In the genomic region with DNA sequence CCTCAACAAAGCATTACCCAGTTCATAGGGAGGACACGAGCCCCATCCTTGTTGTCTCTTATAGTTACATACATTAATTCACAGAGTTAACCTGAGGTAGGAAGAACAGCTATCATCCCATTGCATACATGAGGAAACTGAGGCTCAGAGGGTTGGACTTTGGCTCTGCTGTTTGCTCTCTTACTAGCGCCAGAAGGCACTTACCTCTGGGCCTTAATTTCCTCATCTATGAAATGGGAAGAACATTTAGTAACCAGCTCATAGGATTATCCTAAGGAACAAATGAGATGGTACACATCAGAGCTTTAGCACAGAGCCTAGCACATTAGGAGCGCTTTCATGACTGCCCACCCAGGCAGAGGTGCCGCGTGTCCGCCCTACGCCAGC, we compare ENCODE assay signal across 1 cellular context.
TF ChIP-seq lines count a peak whose summit lies in the region.

No MANE protein-coding gene starts in this region.

TF ChIP-seq in WTC11, 78 proteins besides CTCF, POLR2A, EP300 and RAD21 (continued from another document):
- TF ChIP-seq, protein P1, sequence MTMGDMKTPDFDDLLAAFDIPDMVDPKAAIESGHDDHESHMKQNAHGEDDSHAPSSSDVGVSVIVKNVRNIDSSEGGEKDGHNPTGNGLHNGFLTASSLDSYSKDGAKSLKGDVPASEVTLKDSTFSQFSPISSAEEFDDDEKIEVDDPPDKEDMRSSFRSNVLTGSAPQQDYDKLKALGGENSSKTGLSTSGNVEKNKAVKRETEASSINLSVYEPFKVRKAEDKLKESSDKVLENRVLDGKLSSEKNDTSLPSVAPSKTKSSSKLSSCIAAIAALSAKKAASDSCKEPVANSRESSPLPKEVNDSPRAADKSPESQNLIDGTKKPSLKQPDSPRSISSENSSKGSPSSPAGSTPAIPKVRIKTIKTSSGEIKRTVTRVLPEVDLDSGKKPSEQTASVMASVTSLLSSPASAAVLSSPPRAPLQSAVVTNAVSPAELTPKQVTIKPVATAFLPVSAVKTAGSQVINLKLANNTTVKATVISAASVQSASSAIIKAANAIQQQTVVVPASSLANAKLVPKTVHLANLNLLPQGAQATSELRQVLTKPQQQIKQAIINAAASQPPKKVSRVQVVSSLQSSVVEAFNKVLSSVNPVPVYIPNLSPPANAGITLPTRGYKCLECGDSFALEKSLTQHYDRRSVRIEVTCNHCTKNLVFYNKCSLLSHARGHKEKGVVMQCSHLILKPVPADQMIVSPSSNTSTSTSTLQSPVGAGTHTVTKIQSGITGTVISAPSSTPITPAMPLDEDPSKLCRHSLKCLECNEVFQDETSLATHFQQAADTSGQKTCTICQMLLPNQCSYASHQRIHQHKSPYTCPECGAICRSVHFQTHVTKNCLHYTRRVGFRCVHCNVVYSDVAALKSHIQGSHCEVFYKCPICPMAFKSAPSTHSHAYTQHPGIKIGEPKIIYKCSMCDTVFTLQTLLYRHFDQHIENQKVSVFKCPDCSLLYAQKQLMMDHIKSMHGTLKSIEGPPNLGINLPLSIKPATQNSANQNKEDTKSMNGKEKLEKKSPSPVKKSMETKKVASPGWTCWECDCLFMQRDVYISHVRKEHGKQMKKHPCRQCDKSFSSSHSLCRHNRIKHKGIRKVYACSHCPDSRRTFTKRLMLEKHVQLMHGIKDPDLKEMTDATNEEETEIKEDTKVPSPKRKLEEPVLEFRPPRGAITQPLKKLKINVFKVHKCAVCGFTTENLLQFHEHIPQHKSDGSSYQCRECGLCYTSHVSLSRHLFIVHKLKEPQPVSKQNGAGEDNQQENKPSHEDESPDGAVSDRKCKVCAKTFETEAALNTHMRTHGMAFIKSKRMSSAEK (CRISPR knock-in tag; IDR thresholded peaks at IDR 0.05; ENCODE audit: borderline replicate concordance): no peak
- TF ChIP-seq NFE2L1 (CRISPR knock-in tag; IDR thresholded peaks at IDR 0.05): no peak
- TF ChIP-seq MYBL2 (CRISPR knock-in tag; IDR thresholded peaks at IDR 0.05): no peak
- TF ChIP-seq, protein P2, sequence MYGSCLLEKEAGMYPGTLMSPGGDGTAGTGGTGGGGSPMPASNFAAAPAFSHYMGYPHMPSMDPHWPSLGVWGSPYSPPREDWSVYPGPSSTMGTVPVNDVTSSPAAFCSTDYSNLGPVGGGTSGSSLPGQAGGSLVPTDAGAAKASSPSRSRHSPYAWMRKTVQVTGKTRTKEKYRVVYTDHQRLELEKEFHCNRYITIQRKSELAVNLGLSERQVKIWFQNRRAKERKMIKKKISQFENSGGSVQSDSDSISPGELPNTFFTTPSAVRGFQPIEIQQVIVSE (CRISPR knock-in tag; IDR thresholded peaks at IDR 0.05; ENCODE audit: borderline replicate concordance): no peak
- no peak for TF ChIP-seq OVOL2 (CRISPR knock-in tag; IDR thresholded peaks at IDR 0.05; ENCODE audit: borderline replicate concordance)
- TF ChIP-seq, protein P3, sequence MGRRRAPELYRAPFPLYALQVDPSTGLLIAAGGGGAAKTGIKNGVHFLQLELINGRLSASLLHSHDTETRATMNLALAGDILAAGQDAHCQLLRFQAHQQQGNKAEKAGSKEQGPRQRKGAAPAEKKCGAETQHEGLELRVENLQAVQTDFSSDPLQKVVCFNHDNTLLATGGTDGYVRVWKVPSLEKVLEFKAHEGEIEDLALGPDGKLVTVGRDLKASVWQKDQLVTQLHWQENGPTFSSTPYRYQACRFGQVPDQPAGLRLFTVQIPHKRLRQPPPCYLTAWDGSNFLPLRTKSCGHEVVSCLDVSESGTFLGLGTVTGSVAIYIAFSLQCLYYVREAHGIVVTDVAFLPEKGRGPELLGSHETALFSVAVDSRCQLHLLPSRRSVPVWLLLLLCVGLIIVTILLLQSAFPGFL (CRISPR knock-in tag; IDR thresholded peaks at IDR 0.05; ENCODE audit: borderline replicate concordance): no peak
TF ChIP-seq in WTC11: peak in this region for 0.
